Comparison of ENCODE assay signal across 8 cellular contexts in genomic region chr16:87766485-87766797, GRCh38. TPM values are rescaled to one million over a fixed set of nuclear protein-coding genes. Genes with fewer than 3 reads are reported as not detected.
DNase-seq lines count a peak whose midpoint lies in the region; ATAC-seq, FAIRE-seq and TF ChIP-seq lines count a peak whose summit lies in the region.

No MANE protein-coding gene starts in this region.

- H3K9me3 ChIP-seq in K562 (replicated peaks; ENCODE audit: control insufficient read depth, insufficient read depth, low read depth, low read length) (no peaks in the 10 kb centered on the region), lower lobe of right lung (no peaks in the 10 kb centered on the region), tibial nerve (no peaks in the 10 kb centered on the region)

- in situ Hi-C loops in K562 (cut with MboI): no loop called here

- TF ChIP-seq EP300 in K562 (IDR thresholded peaks at IDR 0.05; ENCODE audit: low read length) (no peak), tibial nerve (IDR thresholded peaks at IDR 0.05) (no peak)

- TF ChIP-seq RAD21 in K562 (CRISPR knock-in tag; conservative IDR thresholded peaks at IDR 0.05 in 1 of 2, IDR thresholded peaks at IDR 0.05 in 1 of 2): no peak

- no peak for DNase-seq in activated naive CD4-positive, alpha-beta T cell treated with anti-CD3 and anti-CD28 coated beads for 36 hours
- no peak for DNase-seq in activated naive CD4-positive, alpha-beta T cell treated with Interleukin-2 at 50 U/mL for 16 hours
- DNase-seq in K562 (ENCODE audit: extremely low read depth in 1 of 4, low spot score in 3 of 4) (no peak), lower lobe of right lung (no peak), tibial nerve (ENCODE audit: low spot score in 2 of 2) (no peak), AG20443 (ENCODE audit: low spot score) (no peak)

- ATAC-seq in K562 (peak; percentile 17; the same call in 2 of the 3 replicates), lower lobe of right lung (peak in 1 of 2 donors; percentile 5), HG03039 (IDR thresholded peaks at IDR 0.05; ENCODE audit: unreplicated experiment) (no peak), GM18520 (IDR thresholded peaks at IDR 0.05; ENCODE audit: unreplicated experiment) (no peak)

- peaks cover 41% of the 10 kb centered on the region for H3K79me2 ChIP-seq in K562 (ENCODE audit: control insufficient read depth, insufficient read depth, low read length)

- intact Hi-C loops in activated naive CD4-positive, alpha-beta T cell treated with anti-CD3 and anti-CD28 coated beads for 36 hours (cut with micrococcal nuclease): loop anchor here (2.0 to 10.0 kb wide), 3 partner anchors 54 to 374 kb away; partner anchors contain the start of gene MAP1LC3B
- intact Hi-C loops in K562 (cut with micrococcal nuclease) (no loop called here), lower lobe of right lung (cut with DNase I) (no loop called here)

- no peaks in the 10 kb centered on the region for H4K20me1 ChIP-seq in K562 (replicated peaks; ENCODE audit: control insufficient read depth, insufficient read depth, low read length)

- peak overlapping the region; percentile 76 to 97 for H3K9ac ChIP-seq in K562 (ENCODE audit: insufficient read depth in 1 of 2, low read depth in 2 of 2, low read length in 2 of 2)

- H3K9me1 ChIP-seq in K562 (ENCODE audit: control insufficient read depth, insufficient read depth, low read length): no peaks in the 10 kb centered on the region

- no peaks in the 10 kb centered on the region for H3K27me3 Mint-ChIP-seq in activated naive CD4-positive, alpha-beta T cell treated with anti-CD3 and anti-CD28 coated beads for 36 hours (ENCODE audit: low read depth)

- H3K36me3 Mint-ChIP-seq in activated naive CD4-positive, alpha-beta T cell treated with anti-CD3 and anti-CD28 coated beads for 36 hours (ENCODE audit: low read depth): peaks cover 17% of the 10 kb centered on the region

- BruUV-seq in K562 (replicated peaks; lab: Mats Ljungman, UMichigan): no TSS peak

- no peak for TF ChIP-seq POLR2A in K562 (conservative IDR thresholded peaks at IDR 0.05)
- TF ChIP-seq POLR2A in tibial nerve (IDR thresholded peaks at IDR 0.05): no peak

- H3K27ac ChIP-seq in K562 (ENCODE audit: extremely low read depth, low read depth, low read length) (peak overlapping the region; percentile 83), lower lobe of right lung (peak overlapping the region; percentile 94), tibial nerve (peak overlapping the region; percentile 73 to 93 (median 90))

- peak overlapping the region; percentile 96 for H3K27ac Mint-ChIP-seq in activated naive CD4-positive, alpha-beta T cell treated with anti-CD3 and anti-CD28 coated beads for 36 hours

- TF ChIP-seq CTCF in K562 (IDR thresholded peaks at IDR 0.05 in 2 of 3, conservative IDR thresholded peaks at IDR 0.05 in 1 of 3; ENCODE audit: insufficient read depth in 2 of 3, low read depth in 1 of 3, low read length in 3 of 3) (no peak), lower lobe of right lung (IDR thresholded peaks at IDR 0.05) (no peak), tibial nerve (IDR thresholded peaks at IDR 0.05) (no peak)

- no peaks in the 10 kb centered on the region for H3K27me3 ChIP-seq in K562 (ENCODE audit: control insufficient read depth in 2 of 2, insufficient read depth in 2 of 2, low read length in 2 of 2)
- H3K27me3 ChIP-seq in lower lobe of right lung (ENCODE audit: low read depth): no peaks in the 10 kb centered on the region
- no peaks in the 10 kb centered on the region for H3K27me3 ChIP-seq in tibial nerve

- no peaks in the 10 kb centered on the region for H3K9me3 Mint-ChIP-seq in activated naive CD4-positive, alpha-beta T cell treated with anti-CD3 and anti-CD28 coated beads for 36 hours

- H3K36me3 ChIP-seq in K562 (ENCODE audit: control insufficient read depth, insufficient read depth, low read length) (peaks cover 28% of the 10 kb centered on the region; the same call in 2 of the 3 replicates), lower lobe of right lung (peaks cover 24% of the 10 kb centered on the region), tibial nerve (peaks cover 0 to 29% (median 0%) of the 10 kb centered on the region in 3 donors)

- CTCF ChIA-PET in activated naive CD4-positive, alpha-beta T cell treated with anti-CD3 and anti-CD28 coated beads for 36 hours (lab: Charles Lee): interaction anchor here (0.6 to 3.0 kb wide), 7 partner anchors 12 to 361 kb away, joined by 3 to 17 read pairs (median 3); no protein-coding TSS in a partner anchor
- CTCF ChIA-PET in K562 (lab: Yijun Ruan, JAX; ENCODE audit: low intra/inter-chr PET ratio): no interaction called here

- peak overlapping the region; percentile 90 for H3K4me2 ChIP-seq in K562 (ENCODE audit: insufficient read depth, low read length)

- no peak for FAIRE-seq in K562 (lab: Jason Lieb, UNC)

- H3K4me1 ChIP-seq in K562 (replicated peaks in 1 of 2; ENCODE audit: control insufficient read depth in 2 of 2, insufficient read depth in 2 of 2, low read length in 2 of 2): peaks cover 5 to 21% of the 10 kb centered on the region in 2 experiments; a peak in 4 of 5 replicates
- peaks cover 20% of the 10 kb centered on the region for H3K4me1 ChIP-seq in lower lobe of right lung
- peaks cover 0 to 35% (median 12%) of the 10 kb centered on the region in 4 donors for H3K4me1 ChIP-seq in tibial nerve

- POLR2A ChIA-PET in K562 (lab: Yijun Ruan, JAX): interaction anchor here (0.7 to 1.2 kb wide), 5 partner anchors 9 to 130 kb away, joined by 3 to 7 read pairs (median 5); no protein-coding TSS in a partner anchor

- peak overlapping the region; percentile 100 for H3K4me3 Mint-ChIP-seq in activated naive CD4-positive, alpha-beta T cell treated with anti-CD3 and anti-CD28 coated beads for 36 hours

- peak overlapping the region; percentile 87 for H2AFZ ChIP-seq in K562 (ENCODE audit: low read depth, low read length)

- H3K4me3 ChIP-seq in K562: peak overlapping the region; percentile 94
- H3K4me3 ChIP-seq in lower lobe of right lung: peak overlapping the region; percentile 99
- H3K4me3 ChIP-seq in tibial nerve: peak overlapping the region; percentile 76 to 98 (median 89)

- peaks cover 40% of the 10 kb centered on the region for H3K4me1 Mint-ChIP-seq in activated naive CD4-positive, alpha-beta T cell treated with anti-CD3 and anti-CD28 coated beads for 36 hours (ENCODE audit: low read depth)

- whole genome bisulfite sequencing in K562 (ENCODE audit: insufficient coverage, low coverage, missing lambda C conversion rate): 32% methylated on average over 17 of the region's 17 CpGs
- WGBS in tibial nerve, 2 donors: 45 to 59% methylated on average over 17 of the region's 17 CpGs

TF ChIP-seq in K562, 482 proteins besides CTCF, POLR2A, EP300 and RAD21 (continues in another document):
- TF ChIP-seq GTF2E2 (tag; IDR thresholded peaks at IDR 0.05) (peak; percentile 46; the same call in 1 of the 2 replicates), TAL1 (IDR thresholded peaks at IDR 0.05) (no peak), ZFP1 (CRISPR knock-in tag; IDR thresholded peaks at IDR 0.05) (no peak), MEF2A (IDR thresholded peaks at IDR 0.05; ENCODE audit: control insufficient read depth, low read depth, low read length) (no peak), ZNF121 (CRISPR knock-in tag; conservative IDR thresholded peaks at IDR 0.05) (peak; percentile 10; the same call in 1 of the 2 replicates), BRD4 (IDR thresholded peaks at IDR 0.05) (0 out of 2 replicates have a peak, but pooled peaks have one; percentile 16), ZBTB7A (IDR thresholded peaks at IDR 0.05; ENCODE audit: borderline replicate concordance, control insufficient read depth, low read depth, low read length) (peak; percentile 9; the same call in 1 of the 2 replicates), YY1 (IDR thresholded peaks at IDR 0.05; ENCODE audit: borderline replicate concordance in 1 of 3, control insufficient read depth in 1 of 3, extremely low read depth in 1 of 3, insufficient read depth in 3 of 3, insufficient read length in 1 of 3, insufficient replicate concordance in 2 of 3, low read depth in 1 of 3, low read length in 2 of 3) (peak in 1 of 3 experiments; percentile 72), ZNF668 (CRISPR knock-in tag; IDR thresholded peaks at IDR 0.05) (no peak), ZNF395 (CRISPR knock-in tag; IDR thresholded peaks at IDR 0.05) (peak; percentile 52; the same call in 1 of the 2 replicates)

RNA-seq across cellular contexts. Expression of gene KLHDC4, which starts 0.7 kb away (rescaled TPM):
- total RNA-seq in activated naive CD4-positive, alpha-beta T cell treated with anti-CD3 and anti-CD28 coated beads for 36 hours: 10 to 100 TPM; 56.2 to 62.4 TPM
- 250 and 422 TPM in 2 replicates for total RNA-seq in K562 (2011; cell fraction: chromatin; rRNA removed; ENCODE audit: low replicate concordance)
- 176 and 189 TPM in 2 replicates for total RNA-seq in K562 (2011; cell fraction: nucleolus; rRNA removed)
- total RNA-seq in K562 (2011; cell fraction: nucleoplasm; rRNA removed): 187 and 203 TPM in 2 replicates
- total RNA-seq in K562 (2014; rRNA removed) (52.7 and 59.4 TPM in 2 replicates), K562 (2014; rRNA removed; fragmentation: Illumina TruSeq; extraction: Trizol) (17.9 and 25.5 TPM in 2 replicates), K562 (2015; rRNA removed; fragmentation: Illumina TruSeq; extraction: Trizol) (31.8 and 32.8 TPM in 2 replicates), K562 (2021) (62.8 and 68.1 TPM in 2 replicates), lower lobe of right lung (33.9 TPM), tibial nerve (10 to 100 TPM; 26.9 to 61.5 (median 42.5) TPM)
- polyA plus RNA-seq in K562 (2011; rRNA removed) (23.7 and 24.9 TPM in 2 replicates), K562 (2014; fragmentation: Illumina TruSeq; extraction: Trizol) (37.3 and 48.5 TPM in 2 replicates), K562 (2014; fragmentation: Nextera tagmentation; extraction: Ambion mirVana) (1 to 10 TPM; 1.3 to 2.5 TPM), K562 (2014; rRNA removed) (53.5 and 63.4 TPM in 2 replicates)
- polyA plus RNA-seq in K562 (2011; cell fraction: cytosol; rRNA removed): 17.9 and 23.5 TPM in 2 replicates
- 66.5 and 112 TPM in 2 replicates for polyA plus RNA-seq in K562 (2011; cell fraction: nucleus; rRNA removed)
- polyA plus RNA-seq in K562 (2012): 35.3 and 39.1 TPM in 2 replicates
- polyA minus RNA-seq in K562 (2011; rRNA and poly(A)+ RNA removed): 19.2 and 19.3 TPM in 2 replicates
- polyA minus RNA-seq in K562 (2011; cell fraction: cytosol; rRNA and poly(A)+ RNA removed): 18.8 and 24.5 TPM in 2 replicates
- 33.5 and 52.0 TPM in 2 replicates for polyA minus RNA-seq in K562 (2011; cell fraction: nucleus; rRNA and poly(A)+ RNA removed)
